In the genomic region with DNA sequence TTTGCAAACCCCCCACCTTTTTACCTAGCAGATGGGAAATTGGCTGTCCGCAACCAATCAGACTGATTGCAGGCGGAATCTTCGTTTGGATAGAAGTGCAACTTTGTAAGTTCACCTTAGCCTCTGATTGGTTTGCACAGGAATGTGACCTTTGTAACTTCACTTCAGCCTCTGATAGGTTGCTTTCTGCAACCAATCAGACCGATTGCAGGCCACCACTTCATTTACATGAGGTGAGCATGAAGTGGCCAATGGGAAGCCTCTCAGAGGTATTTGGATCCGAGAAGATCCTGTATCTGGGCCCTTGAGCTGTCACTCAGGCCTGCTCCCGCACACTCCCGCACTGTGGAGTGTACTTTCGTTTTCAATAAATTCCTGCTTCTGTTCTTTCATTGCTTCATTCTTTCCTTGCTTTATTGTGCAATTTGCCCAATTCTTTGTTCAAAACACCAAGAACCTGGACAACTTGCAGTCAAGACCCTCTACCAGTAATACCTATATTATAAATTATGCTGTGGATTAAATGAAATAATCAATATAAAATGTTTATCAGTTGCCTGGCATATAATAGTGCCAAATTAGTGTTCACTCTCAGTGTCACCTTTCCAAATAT, we compare ENCODE assay signal across 18 cellular contexts.
A peak's percentile ranks its signal among the peaks of the same experiment; 100 is the strongest.
DNase-seq lines count a peak whose midpoint lies in the region; ATAC-seq and TF ChIP-seq lines count a peak whose summit lies in the region.
"Had no signal": no experiment of that assay in that cellular context is flagged by ENCODE, and none has a peak within 500 bp of the region (broad histone marks: within the 10 kb centered on the region; RNA-seq: fewer than 3 reads in every experiment).

No MANE protein-coding gene starts in this region.

- H3K27ac ChIP-seq in right lobe of liver (no peak overlapping the region), caudate nucleus (ENCODE audit: low read depth, low read length) (no peak overlapping the region), stomach (no peak overlapping the region)
- H3K27ac ChIP-seq: prostate gland, SK-N-MC had no signal

- CTCF ChIA-PET in WTC11 (lab: Charles Lee) = no interaction called here

- DNase-seq in Daoy (ENCODE audit: low read depth) = peak; percentile 50
- DNase-seq in M059J (ENCODE audit: low read depth) = peak; percentile 62
- DNase-seq in WTC11 (ENCODE audit: low spot score) = no peak
- DNase-seq in right lobe of liver = peak in 1 of 3 donors; percentile 52
- DNase-seq in caudate nucleus (lab: John Stamatoyannopoulos, UW) = no peak
- no peak for DNase-seq in activated CD8-positive, alpha-beta memory T cell treated with anti-CD3 and anti-CD28 coated beads, Interleukin-2, amount 50 U/mL, for 4 hours
- no peak for DNase-seq in stomach
- DNase-seq in GM19240 (ENCODE audit: insufficient read length, low spot score) = no peak
- DNase-seq: activated CD4-positive, alpha-beta memory T cell treated with anti-CD3 and anti-CD28 coated beads for 36 hours; activated T-cell treated with anti-CD3 and anti-CD28 coated beads, Interleukin-2, amount 50 U/mL, for 72 hours; central memory CD4-positive, alpha-beta T cell; effector memory CD8-positive, alpha-beta T cell; foreskin fibroblast; NCI-H1436 treated with DMSO at 0.1 percent for 48 hours had no signal

- WGBS in right lobe of liver (ENCODE audit: insufficient coverage, low coverage, low lambda C conversion rate, missing lambda C conversion rate) = 49% methylated on average over 8 of the region's 8 CpGs
- 67 to 85% (median 80%) methylated on average over 8 of the region's 8 CpGs for WGBS in stomach, 5 donors

- H3K27me3 Mint-ChIP-seq in WTC11 (ENCODE audit: low read depth) = peaks cover 2% of the 10 kb centered on the region; the same call in 1 of the 2 replicates

- H3K36me3 ChIP-seq in right lobe of liver (no peaks in the 10 kb centered on the region), stomach (no peaks in the 10 kb centered on the region)
- H3K36me3 ChIP-seq: prostate gland had no signal

- H3K4me3 Mint-ChIP-seq in WTC11 = no peak overlapping the region
- H3K4me3 Mint-ChIP-seq: activated CD4-positive, alpha-beta memory T cell treated with anti-CD3 and anti-CD28 coated beads for 36 hours; activated T-cell treated with anti-CD3 and anti-CD28 coated beads, Interleukin-2, amount 50 U/mL, for 72 hours; effector memory CD8-positive, alpha-beta T cell; nephron had no signal

- ATAC-seq in WTC11 = peak; percentile 85
- ATAC-seq in right lobe of liver = peak; percentile 22 to 90 (median 55)
- ATAC-seq: activated T-cell treated with anti-CD3 and anti-CD28 coated beads, Interleukin-2, amount 50 U/mL, for 72 hours; effector memory CD8-positive, alpha-beta T cell had no signal

- TF ChIP-seq POLR2A in right lobe of liver (IDR thresholded peaks at IDR 0.05) (no peak), stomach (IDR thresholded peaks at IDR 0.05) (no peak)

- POLR2A ChIA-PET in WTC11 (lab: Charles Lee) = no interaction called here

- H3K9me3 ChIP-seq in right lobe of liver (no peaks in the 10 kb centered on the region), stomach (no peaks in the 10 kb centered on the region)
- H3K9me3 ChIP-seq: prostate gland had no signal

- H3K27me3 ChIP-seq in right lobe of liver (no peaks in the 10 kb centered on the region), stomach (no peaks in the 10 kb centered on the region)

- no peak for TF ChIP-seq CTCF in WTC11 (IDR thresholded peaks at IDR 0.05)
- TF ChIP-seq CTCF in right lobe of liver (IDR thresholded peaks at IDR 0.05) = no peak
- no peak for TF ChIP-seq CTCF in stomach (IDR thresholded peaks at IDR 0.05)

- H3K36me3 Mint-ChIP-seq in WTC11 = no peaks in the 10 kb centered on the region
- H3K36me3 Mint-ChIP-seq: activated CD4-positive, alpha-beta memory T cell treated with anti-CD3 and anti-CD28 coated beads for 36 hours had no signal

- no peak overlapping the region for H3K27ac Mint-ChIP-seq in WTC11
- H3K27ac Mint-ChIP-seq: activated CD4-positive, alpha-beta memory T cell treated with anti-CD3 and anti-CD28 coated beads for 36 hours; activated T-cell treated with anti-CD3 and anti-CD28 coated beads, Interleukin-2, amount 50 U/mL, for 72 hours; effector memory CD8-positive, alpha-beta T cell had no signal

- no peaks in the 10 kb centered on the region; the same call in 1 of the 2 replicates for H3K9me3 Mint-ChIP-seq in WTC11
- H3K9me3 Mint-ChIP-seq: activated CD4-positive, alpha-beta memory T cell treated with anti-CD3 and anti-CD28 coated beads for 36 hours; activated T-cell treated with anti-CD3 and anti-CD28 coated beads, Interleukin-2, amount 50 U/mL, for 72 hours; effector memory CD8-positive, alpha-beta T cell; nephron had no signal

- no peak for TF ChIP-seq EP300 in stomach (IDR thresholded peaks at IDR 0.05)

- H3K4me1 ChIP-seq in right lobe of liver (no peaks in the 10 kb centered on the region), stomach (peaks cover 6 to 27% (median 11%) of the 10 kb centered on the region in 4 donors)
- H3K4me1 ChIP-seq: prostate gland had no signal

- intact Hi-C loops in right lobe of liver (cut with DNase I) (no loop called here), stomach (cut with DNase I; ENCODE audit: low total_unique reads) (no loop called here)

- H3K4me3 ChIP-seq in right lobe of liver = no peak overlapping the region
- no peak overlapping the region for H3K4me3 ChIP-seq in stomach
- H3K4me3 ChIP-seq: lung, prostate gland, SK-N-MC had no signal

- H3K4me1 Mint-ChIP-seq in WTC11 = peaks cover 8% of the 10 kb centered on the region

TF ChIP-seq in WTC11, 78 proteins besides CTCF, POLR2A, EP300 and RAD21:
- no peak for TF ChIP-seq ELF4 (CRISPR knock-in tag; IDR thresholded peaks at IDR 0.05; ENCODE audit: low read depth)
- TF ChIP-seq NFYB (CRISPR knock-in tag; conservative IDR thresholded peaks at IDR 0.05; ENCODE audit: low read depth) = peak; percentile 54; the same call in 1 of the 2 replicates

Comparison
In these comparisons a context has a peak if more than half of its experiments do, and no peak if none do; other contexts are left out.
1. DNase-seq: peak in Daoy (single experiment) and M059J (single experiment); none in WTC11 (single experiment), caudate nucleus (0 of 61), activated CD8-positive, alpha-beta memory T cell treated with anti-CD3 and anti-CD28 coated beads, Interleukin-2, amount 50 U/mL, for 4 hours (single experiment), stomach (single experiment) and GM19240 (single experiment).